ENCODE assay signal across 12 cellular contexts in genomic region chr5:133319905-133320520, GRCh38.
DNase-seq lines count a peak whose midpoint lies in the region; ATAC-seq, FAIRE-seq and TF ChIP-seq lines count a peak whose summit lies in the region.
"Had no signal": no experiment of that assay in that cellular context is flagged by ENCODE, and none has a peak within 500 bp of the region (broad histone marks: within the 10 kb centered on the region; RNA-seq: fewer than 3 reads in every experiment).

No MANE protein-coding gene starts in this region.

- FAIRE-seq in urothelium cell line (lab: Jason Lieb, UNC): no peak

- CTCF ChIA-PET in PC-9 (lab: Charles Lee): no interaction called here

- TF ChIP-seq CTCF in cardiac muscle cell (IDR thresholded peaks at IDR 0.05; ENCODE audit: low read depth, low read length) (peak; percentile 17), PC-9 (conservative IDR thresholded peaks at IDR 0.05) (peak; percentile 60), hepatocyte (IDR thresholded peaks at IDR 0.05; ENCODE audit: poor library complexity) (peak; percentile 8)

- H3F3A ChIP-seq in PC-9 (ENCODE audit: insufficient read depth, low read depth): no peaks in the 10 kb centered on the region

- POLR2A ChIA-PET in PC-9 (lab: Charles Lee; ENCODE audit: unreplicated experiment): no interaction called here

- H2AFZ ChIP-seq in PC-9 (no peak overlapping the region), hepatocyte (no peak overlapping the region)

- H3K9me2 ChIP-seq in PC-9 (ENCODE audit: insufficient read depth): no peaks in the 10 kb centered on the region
- no peaks in the 10 kb centered on the region for H3K9me2 ChIP-seq in hepatocyte (replicated peaks; ENCODE audit: insufficient read depth)

- H3K4me3 ChIP-seq in cardiac muscle cell (no peak overlapping the region), PC-9 (no peak overlapping the region), hepatocyte (no peak overlapping the region), aorta (ENCODE audit: low read length in 2 of 2) (no peak overlapping the region)
- H3K4me3 ChIP-seq: uterus had no signal

- H4K20me1 ChIP-seq in PC-9 (ENCODE audit: insufficient read depth): no peaks in the 10 kb centered on the region
- H4K20me1 ChIP-seq in hepatocyte (ENCODE audit: insufficient read depth, poor library complexity, severe bottlenecking): no peaks in the 10 kb centered on the region

- H3K27ac ChIP-seq in cardiac muscle cell (no peak overlapping the region), PC-9 (no peak overlapping the region), hepatocyte (no peak overlapping the region), aorta (ENCODE audit: low read depth in 1 of 2, low read length in 2 of 2) (no peak overlapping the region)
- H3K27ac ChIP-seq: uterus had no signal

- H3K9me3 ChIP-seq in cardiac muscle cell (ENCODE audit: low read depth) (no peaks in the 10 kb centered on the region), PC-9 (ENCODE audit: insufficient read depth, low read depth) (no peaks in the 10 kb centered on the region), hepatocyte (ENCODE audit: low read depth) (no peaks in the 10 kb centered on the region), aorta (ENCODE audit: control insufficient read depth, low read length) (no peaks in the 10 kb centered on the region)
- H3K9me3 ChIP-seq: uterus had no signal

- no peaks in the 10 kb centered on the region for H3K4me1 ChIP-seq in cardiac muscle cell (ENCODE audit: low read depth)
- H3K4me1 ChIP-seq in PC-9 (replicated peaks; ENCODE audit: insufficient read depth): peaks cover 12% of the 10 kb centered on the region
- no peaks in the 10 kb centered on the region for H3K4me1 ChIP-seq in hepatocyte (ENCODE audit: insufficient read depth)
- H3K4me1 ChIP-seq in aorta (ENCODE audit: control insufficient read depth in 1 of 2, insufficient read depth in 2 of 2, low read length in 2 of 2): no peaks in the 10 kb centered on the region
- H3K4me1 ChIP-seq: uterus had no signal

- no TSS peak for BruUV-seq in PC-9 (replicated peaks; lab: Mats Ljungman, UMichigan)

- intact Hi-C loops in cardiac septum (cut with DNase I): no loop called here
- intact Hi-C loops in PC-9 (cut with micrococcal nuclease; ENCODE audit: unreplicated experiment): no loop called here
- intact Hi-C loops in sciatic nerve (cut with DNase I): no loop called here
- intact Hi-C loops in aorta (cut with DNase I): no loop called here

- WGBS in hepatocyte (ENCODE audit: low lambda C conversion rate, missing lambda C conversion rate): 62% methylated on average over 5 of the region's 5 CpGs
- WGBS in aorta, 2 donors: 44 to 54% methylated on average over 5 of the region's 5 CpGs

- ATAC-seq in sciatic nerve (no peak), GM21515 (IDR thresholded peaks at IDR 0.05; ENCODE audit: unreplicated experiment) (no peak), aorta (ENCODE audit: low FRiP score) (no peak)

- H3K4me2 ChIP-seq in PC-9 (peak overlapping the region; percentile 23; the same call in 1 of the 2 replicates), hepatocyte (no peak overlapping the region)

- DNase-seq in cardiac muscle cell (ENCODE audit: low read depth in 1 of 2, low spot score in 1 of 2): no peak
- no peak for DNase-seq in cardiac septum (ENCODE audit: low spot score)
- DNase-seq in PC-9: peak in 1 of 2 experiments; percentile 44
- no peak for DNase-seq in hepatocyte (ENCODE audit: low spot score)
- DNase-seq in urothelium cell line (ENCODE audit: low spot score): no peak
- DNase-seq in sciatic nerve (ENCODE audit: low spot score): no peak
- no peak for DNase-seq in aorta
- DNase-seq: midbrain, NCI-H1436, NCI-H524, uterus had no signal

- H3K27me3 ChIP-seq in cardiac muscle cell: no peaks in the 10 kb centered on the region
- no peaks in the 10 kb centered on the region for H3K27me3 ChIP-seq in PC-9 (ENCODE audit: insufficient read depth, low read depth)
- no peaks in the 10 kb centered on the region for H3K27me3 ChIP-seq in hepatocyte
- no peaks in the 10 kb centered on the region for H3K27me3 ChIP-seq in aorta (ENCODE audit: control insufficient read depth in 1 of 2, insufficient read depth in 2 of 2, low read length in 1 of 2)
- H3K27me3 ChIP-seq: uterus had no signal

- no peaks in the 10 kb centered on the region for H3K36me3 ChIP-seq in cardiac muscle cell
- no peaks in the 10 kb centered on the region for H3K36me3 ChIP-seq in PC-9 (ENCODE audit: low read depth)
- no peaks in the 10 kb centered on the region for H3K36me3 ChIP-seq in hepatocyte (replicated peaks; ENCODE audit: insufficient read depth, low read depth)
- no peaks in the 10 kb centered on the region for H3K36me3 ChIP-seq in aorta (ENCODE audit: control insufficient read depth in 1 of 2, insufficient read depth in 2 of 2, low read length in 1 of 2)
- H3K36me3 ChIP-seq: uterus had no signal

- H3K79me2 ChIP-seq in PC-9 (ENCODE audit: low read depth) (no peaks in the 10 kb centered on the region), hepatocyte (no peaks in the 10 kb centered on the region)

Comparison
In these comparisons a context has a peak if more than half of its experiments do, and no peak if none do; other contexts are left out.
1. CTCF ChIP-seq: peak in every context shown above with its lines; median percentile 60 in PC-9; 17 in cardiac muscle cell; 8 in hepatocyte.